8 cellular contexts compared by ENCODE assay signal in genomic region chr16:19524866-19525723, GRCh38. TPM values are rescaled to one million over a fixed set of nuclear protein-coding genes. Genes with fewer than 3 reads are reported as not detected.
DNase-seq lines count a peak whose midpoint lies in the region; ATAC-seq and TF ChIP-seq lines count a peak whose summit lies in the region.

No MANE protein-coding gene starts in this region.

- H2BK15ac ChIP-seq in mesendoderm (replicated peaks; ENCODE audit: low read depth) = peak overlapping the region; percentile 43

- peaks cover 11% of the 10 kb centered on the region for H3K79me2 ChIP-seq in mesendoderm (ENCODE audit: control insufficient read depth, insufficient read depth, low read length)

- H3K4me2 ChIP-seq in mesendoderm (ENCODE audit: low read length) = peak overlapping the region; percentile 90

- peak overlapping the region; percentile 19 for H3K23ac ChIP-seq in mesendoderm (ENCODE audit: low read length)

- no peak overlapping the region for H4K5ac ChIP-seq in mesendoderm (ENCODE audit: low read length)

- H4K8ac ChIP-seq in mesendoderm (ENCODE audit: low read depth, low read length) = no peak overlapping the region

- WGBS in mesendoderm (ENCODE audit: extremely low coverage, insufficient coverage, low lambda C conversion rate) = no CpG with 5 or more reads among the region's 14 CpGs

- ATAC-seq in GM18858 (IDR thresholded peaks at IDR 0.05; ENCODE audit: unreplicated experiment) (no peak), HG03469 (IDR thresholded peaks at IDR 0.05; ENCODE audit: unreplicated experiment) (no peak), GM18519 (IDR thresholded peaks at IDR 0.05; ENCODE audit: low FRiP score, unreplicated experiment) (no peak)

- H2AK5ac ChIP-seq in mesendoderm (ENCODE audit: low read length) = no peak overlapping the region

- no peak overlapping the region for H2BK120ac ChIP-seq in mesendoderm (ENCODE audit: low read depth, low read length)

- peak; percentile 40 for DNase-seq in NCI-H2227 treated with DMSO at 0.1 percent for 48 hours (lab: John Stamatoyannopoulos, UW)
- peak in 12 of 61 donors; percentile 9 to 64 (median 32) for DNase-seq in caudate nucleus (lab: John Stamatoyannopoulos, UW)
- peak; percentile 55 for DNase-seq in mesendoderm
- no peak for DNase-seq in SW 1271 (lab: John Stamatoyannopoulos, UW)

- peaks cover 7% of the 10 kb centered on the region for H3K79me1 ChIP-seq in mesendoderm (ENCODE audit: low read length)

- H3K18ac ChIP-seq in mesendoderm (ENCODE audit: low read length) = peak overlapping the region; percentile 61

- no peak for TF ChIP-seq CTCF in GM12875 (IDR thresholded peaks at IDR 0.05; ENCODE audit: borderline replicate concordance, insufficient read depth, low read depth, low read length)

- H3K27ac ChIP-seq in caudate nucleus (ENCODE audit: low read depth, low read length) (peak overlapping the region; percentile 91), mesendoderm (ENCODE audit: low read depth, low read length) (no peak overlapping the region)

- H3K27me3 ChIP-seq in mesendoderm (ENCODE audit: insufficient read depth, low read length, poor library complexity) = no peaks in the 10 kb centered on the region

- no peaks in the 10 kb centered on the region for H3K36me3 ChIP-seq in mesendoderm (ENCODE audit: control insufficient read depth, insufficient read depth, low read length)

- H3K4me3 ChIP-seq in GM12875 (ENCODE audit: low read depth, low read length) = peak overlapping the region; percentile 90
- peak overlapping the region; percentile 99 for H3K4me3 ChIP-seq in mesendoderm (ENCODE audit: low read length)

- peak overlapping the region; percentile 94 for H3K9ac ChIP-seq in mesendoderm (ENCODE audit: low read length)

- H3K4me1 ChIP-seq in mesendoderm (ENCODE audit: control insufficient read depth, low read depth, low read length) = peaks cover 15% of the 10 kb centered on the region

- peak overlapping the region; percentile 88 for H3K56ac ChIP-seq in mesendoderm (ENCODE audit: low read length)

- no peak overlapping the region for H3K4ac ChIP-seq in mesendoderm (ENCODE audit: low read depth, low read length)

- H2BK5ac ChIP-seq in mesendoderm (ENCODE audit: low read length) = no peak overlapping the region

RNA-seq across cellular contexts. Expression of gene CCP110, which starts 1.4 kb away (rescaled TPM):
- 10.1 TPM for polyA plus RNA-seq in mesendoderm (2013, experiment 1 of 2)
- polyA plus RNA-seq in mesendoderm (2013, experiment 2 of 2) = 9.8 TPM

RNA-seq across cellular contexts. Expression of gene GDE1, which starts 3.2 kb away (rescaled TPM):
- polyA plus RNA-seq in mesendoderm (2013, experiment 1 of 2) = 39.6 TPM
- 38.9 TPM for polyA plus RNA-seq in mesendoderm (2013, experiment 2 of 2)

RNA-seq across cellular contexts. Expression of gene VPS35L, which starts 30.4 kb away (rescaled TPM):
- polyA plus RNA-seq in mesendoderm (2013, experiment 1 of 2) = 29.5 TPM
- 30.1 TPM for polyA plus RNA-seq in mesendoderm (2013, experiment 2 of 2)

Comparison
In these comparisons a context has a peak if more than half of its experiments do, and no peak if none do; other contexts are left out.
1. DNase-seq: peak in NCI-H2227 treated with DMSO at 0.1 percent for 48 hours (single experiment) and mesendoderm (single experiment); none in SW 1271 (0 of 2).